15 cellular contexts compared by ENCODE assay signal in the genomic region with DNA sequence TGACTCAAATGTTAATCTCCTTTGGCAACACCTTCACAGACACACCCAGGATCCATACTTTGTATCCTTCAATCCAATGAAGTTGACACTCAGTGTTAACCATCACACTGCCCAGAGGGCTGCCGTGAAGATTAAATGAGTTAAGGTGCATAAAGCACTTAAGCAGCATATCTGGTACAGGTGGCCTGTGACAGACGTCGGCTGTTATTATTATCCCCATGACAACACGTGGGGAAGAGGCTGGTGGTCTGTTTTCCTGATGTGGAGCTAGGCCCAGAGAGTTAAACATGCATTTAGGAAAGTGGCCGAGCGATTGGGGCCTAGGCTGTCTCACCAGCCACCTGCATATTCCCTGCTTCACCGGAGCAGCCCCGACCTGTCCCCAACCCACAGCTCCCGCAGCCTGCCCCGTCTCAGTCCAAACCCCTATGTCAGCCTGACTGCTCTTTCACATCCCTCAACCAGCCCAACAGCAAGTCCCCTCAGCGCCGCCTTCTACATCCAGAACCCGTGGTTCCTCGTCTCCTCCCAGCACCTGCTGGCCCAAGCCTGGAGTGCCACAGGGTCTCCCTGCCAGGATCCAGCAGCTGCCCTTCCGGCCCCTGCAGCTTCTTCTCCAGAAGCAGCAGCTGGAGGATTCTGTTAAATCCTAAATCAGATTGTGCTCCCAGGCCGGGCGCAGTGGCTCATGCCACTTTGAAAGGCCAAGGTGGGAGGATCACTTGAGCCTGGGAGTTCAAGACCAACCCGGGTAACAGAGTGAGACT.
DNase-seq lines count a peak whose midpoint lies in the region; ATAC-seq and TF ChIP-seq lines count a peak whose summit lies in the region.
"Had no signal": no experiment of that assay in that cellular context is flagged by ENCODE, and none has a peak within 500 bp of the region (broad histone marks: within the 10 kb centered on the region; RNA-seq: fewer than 3 reads in every experiment).

No MANE protein-coding gene starts in this region.

- no peak overlapping the region for H3K4me3 Mint-ChIP-seq in neural progenitor cell
- H3K4me3 Mint-ChIP-seq: CD14-positive monocyte; CD8-positive, alpha-beta T cell had no signal

- no peaks in the 10 kb centered on the region for H3K9me3 Mint-ChIP-seq in neural progenitor cell
- H3K9me3 Mint-ChIP-seq: CD8-positive, alpha-beta T cell had no signal

- no peak overlapping the region for H2AFZ ChIP-seq in neural progenitor cell (replicated peaks)
- H2AFZ ChIP-seq: GM23248 had no signal

- no peak overlapping the region for H3K4me3 ChIP-seq in BE2C (ENCODE audit: low read depth, low read length)
- no peak overlapping the region for H3K4me3 ChIP-seq in WERI-Rb-1 (ENCODE audit: low read depth, low read length)
- no peak overlapping the region for H3K4me3 ChIP-seq in neural progenitor cell
- H3K4me3 ChIP-seq: A549, GM23248 had no signal

- H4K20me1 ChIP-seq in neural progenitor cell (ENCODE audit: low read depth) = no peaks in the 10 kb centered on the region

- H3K4me1 Mint-ChIP-seq in neural progenitor cell = peaks cover 8% of the 10 kb centered on the region
- H3K4me1 Mint-ChIP-seq: CD14-positive monocyte had no signal

- H3K27me3 Mint-ChIP-seq in neural progenitor cell (ENCODE audit: insufficient read depth, low read depth) = peaks cover 5% of the 10 kb centered on the region

- TF ChIP-seq CTCF in BE2C (IDR thresholded peaks at IDR 0.05; ENCODE audit: low read depth, low read length) (no peak), WERI-Rb-1 (IDR thresholded peaks at IDR 0.05; ENCODE audit: low read depth, low read length) (no peak), neural progenitor cell (IDR thresholded peaks at IDR 0.05) (no peak)

- no peak overlapping the region for H3K9ac ChIP-seq in neural progenitor cell
- H3K9ac ChIP-seq: GM23248 had no signal

- H3K4me2 ChIP-seq in neural progenitor cell = no peak overlapping the region
- H3K4me2 ChIP-seq: A549 had no signal

- H3K27ac Mint-ChIP-seq in neural progenitor cell = peak overlapping the region; percentile 60
- H3K27ac Mint-ChIP-seq: CD14-positive monocyte; CD8-positive, alpha-beta T cell had no signal

- no peaks in the 10 kb centered on the region for H3F3A ChIP-seq in neural progenitor cell (ENCODE audit: low read depth)

- H3K79me2 ChIP-seq in neural progenitor cell (ENCODE audit: low read depth) = no peaks in the 10 kb centered on the region

- ATAC-seq in GM21723 (IDR thresholded peaks at IDR 0.05; ENCODE audit: unreplicated experiment) = no peak
- ATAC-seq: A549; CD8-positive, alpha-beta T cell; HCT116 had no signal

- DNase-seq in BE2C (peak; percentile 50), NCI-H82 (lab: John Stamatoyannopoulos, UW) (peak; percentile 97), WERI-Rb-1 (peak; percentile 81), neural progenitor cell (ENCODE audit: low spot score) (no peak), NCI-H146 (lab: John Stamatoyannopoulos, UW) (no peak)
- DNase-seq: CD8-positive, alpha-beta T cell; COR-L47; DMS53; GM23248; IMR-90 had no signal

- H3K4me1 ChIP-seq in BE2C (no peaks in the 10 kb centered on the region; the same call in 1 of the 2 replicates), neural progenitor cell (no peaks in the 10 kb centered on the region)
- H3K4me1 ChIP-seq: A549 had no signal

- no peaks in the 10 kb centered on the region for H3K36me3 Mint-ChIP-seq in neural progenitor cell
- H3K36me3 Mint-ChIP-seq: CD14-positive monocyte; CD8-positive, alpha-beta T cell had no signal

- H3K36me3 ChIP-seq in BE2C (no peaks in the 10 kb centered on the region), WERI-Rb-1 (peaks cover 16% of the 10 kb centered on the region; the same call in 1 of the 2 replicates), neural progenitor cell (no peaks in the 10 kb centered on the region)

- H3K9me3 ChIP-seq in BE2C = no peaks in the 10 kb centered on the region
- H3K9me3 ChIP-seq in WERI-Rb-1 (ENCODE audit: severe bottlenecking) = no peaks in the 10 kb centered on the region
- H3K9me3 ChIP-seq in neural progenitor cell (ENCODE audit: low read depth) = no peaks in the 10 kb centered on the region
- H3K9me3 ChIP-seq: A549 had no signal

- H3K27ac ChIP-seq in WERI-Rb-1 (peak overlapping the region; percentile 66), neural progenitor cell (no peak overlapping the region)
- H3K27ac ChIP-seq: A549, GM23248, HL-60 had no signal

- H3K27me3 ChIP-seq in BE2C = no peaks in the 10 kb centered on the region
- H3K27me3 ChIP-seq in WERI-Rb-1 (ENCODE audit: insufficient read depth, low read depth, severe bottlenecking) = no peaks in the 10 kb centered on the region
- H3K27me3 ChIP-seq in neural progenitor cell = no peaks in the 10 kb centered on the region

Comparison
In these comparisons a context has a peak if more than half of its experiments do, and no peak if none do; other contexts are left out.
1. DNase-seq: peak in BE2C (single experiment), NCI-H82 (single experiment) and WERI-Rb-1 (single experiment); none in neural progenitor cell (single experiment) and NCI-H146 (single experiment).